Comparison of ENCODE assay signal across 25 cellular contexts in the genomic region with DNA sequence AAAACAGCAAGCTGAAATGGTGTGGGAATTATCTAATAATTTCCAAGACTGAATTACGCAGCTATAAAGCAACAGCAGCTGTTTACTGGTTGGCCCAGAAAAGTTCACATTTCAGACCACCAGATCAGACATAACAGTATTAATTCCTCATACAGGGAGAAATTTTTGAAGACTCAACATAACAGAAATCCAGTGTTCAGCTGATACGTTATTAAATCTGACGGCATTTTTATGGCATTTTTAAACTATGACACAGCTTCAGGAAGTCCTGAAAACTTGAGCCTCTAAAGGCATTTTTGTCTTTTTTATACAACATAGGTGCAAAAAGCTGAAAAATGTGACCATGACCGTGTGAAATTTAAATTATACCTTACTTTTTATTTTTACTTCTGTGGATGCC.
DNase-seq lines count a peak whose midpoint lies in the region; ATAC-seq, FAIRE-seq and TF ChIP-seq lines count a peak whose summit lies in the region.
"Had no signal": no experiment of that assay in that cellular context is flagged by ENCODE, and none has a peak within 500 bp of the region (broad histone marks: within the 10 kb centered on the region; RNA-seq: fewer than 3 reads in every experiment).

No MANE protein-coding gene starts in this region.

- peak overlapping the region; percentile 40 for H3K4me2 ChIP-seq in astrocyte (ENCODE audit: low read length)
- peak overlapping the region; percentile 79 for H3K4me2 ChIP-seq in skeletal muscle satellite cell (ENCODE audit: low read length)

- no peak overlapping the region for H2AFZ ChIP-seq in astrocyte (ENCODE audit: low read depth, low read length)

- H3K27me3 ChIP-seq in astrocyte (ENCODE audit: insufficient read depth, low read length): no peaks in the 10 kb centered on the region
- H3K27me3 ChIP-seq in skeletal muscle satellite cell (ENCODE audit: control insufficient read depth, insufficient read depth, low read length): no peaks in the 10 kb centered on the region
- H3K27me3 ChIP-seq in MG63: no peaks in the 10 kb centered on the region
- H3K27me3 ChIP-seq in thyroid gland: no peaks in the 10 kb centered on the region
- H3K27me3 ChIP-seq: cardiac muscle cell, dorsolateral prefrontal cortex had no signal

- 87 to 97% methylated on average over 4 of the region's 4 CpGs for WGBS in thyroid gland, 2 donors

- intact Hi-C loops in thyroid gland (cut with DNase I): no loop called here

- no peak for ATAC-seq in HG03097 (IDR thresholded peaks at IDR 0.05; ENCODE audit: low FRiP score, unreplicated experiment)
- ATAC-seq: natural killer cell; stimulated activated naive CD8-positive, alpha-beta T cell treated with anti-CD3 and anti-CD28 coated beads, Interleukin-15, amount 100 ng/mL, for 72 hours had no signal

- H3K9ac ChIP-seq in astrocyte (ENCODE audit: low read length) (peak overlapping the region; percentile 56), skeletal muscle satellite cell (ENCODE audit: low read depth, low read length) (peak overlapping the region; percentile 77)

- peak; percentile 29 for DNase-seq in HS-27A (ENCODE audit: low read depth)
- peak; percentile 33 for DNase-seq in astrocyte (ENCODE audit: low read depth)
- DNase-seq in iris pigment epithelial cell (ENCODE audit: low read depth): peak; percentile 80
- no peak for DNase-seq in MG63
- no peak for DNase-seq in thyroid gland
- DNase-seq: activated CD8-positive, alpha-beta memory T cell treated with anti-CD3 and anti-CD28 coated beads, Interleukin-2, amount 50 U/mL, for 48 hours; activated effector memory CD4-positive, alpha-beta T cell treated with Interleukin-2 at 50 U/mL for 16 hours; AML-193; CD8-positive, alpha-beta memory T cell; DMS79; dorsolateral prefrontal cortex; erythroblast; natural killer cell; NCI-H187; OCI-M1; SHP77; small intestine; stimulated activated CD4-positive, alpha-beta T cell treated with anti-CD3 and anti-CD28 coated beads, Interleukin-2, amount 100 ng/mL, for 48 hours; stimulated activated naive CD8-positive, alpha-beta T cell treated with anti-CD3 and anti-CD28 coated beads, Interleukin-15, amount 100 ng/mL, for 72 hours had no signal

- FAIRE-seq in astrocyte (lab: Jason Lieb, UNC): no peak
- FAIRE-seq: small intestine had no signal

- H3K36me3 ChIP-seq in astrocyte (ENCODE audit: insufficient read depth, low read length): no peaks in the 10 kb centered on the region
- H3K36me3 ChIP-seq in skeletal muscle satellite cell (ENCODE audit: insufficient read depth, low read length): no peaks in the 10 kb centered on the region
- H3K36me3 ChIP-seq in MG63: peaks cover 3% of the 10 kb centered on the region; the same call in 1 of the 2 replicates
- no peaks in the 10 kb centered on the region for H3K36me3 ChIP-seq in thyroid gland
- H3K36me3 ChIP-seq: cardiac muscle cell had no signal

- peak overlapping the region; percentile 62 for H3K27ac ChIP-seq in astrocyte (ENCODE audit: low read depth, low read length)
- H3K27ac ChIP-seq in thyroid gland: no peak overlapping the region
- H3K27ac ChIP-seq: cardiac muscle cell, HL-60 had no signal

- peak overlapping the region; percentile 18 for H3K27ac Mint-ChIP-seq in astrocyte (ENCODE audit: unreplicated experiment)
- H3K27ac Mint-ChIP-seq: CD8-positive, alpha-beta memory T cell; memory B cell; natural killer cell; stimulated activated naive CD8-positive, alpha-beta T cell treated with anti-CD3 and anti-CD28 coated beads, Interleukin-15, amount 100 ng/mL, for 72 hours; T-helper 1 cell treated with Interleukin-12 subunit alpha and Interleukin-12 subunit beta and Interleukin-4 antibody, amounts not matched to agents 30 μg/mL and 1 μg/mL, for 36 hours had no signal

- no peak overlapping the region for H3K4me3 Mint-ChIP-seq in astrocyte (ENCODE audit: unreplicated experiment)
- H3K4me3 Mint-ChIP-seq: CD8-positive, alpha-beta memory T cell; memory B cell; natural killer cell; stimulated activated naive CD8-positive, alpha-beta T cell treated with anti-CD3 and anti-CD28 coated beads, Interleukin-15, amount 100 ng/mL, for 72 hours; T-helper 1 cell treated with Interleukin-12 subunit alpha and Interleukin-12 subunit beta and Interleukin-4 antibody, amounts not matched to agents 30 μg/mL and 1 μg/mL, for 36 hours had no signal

- H3K4me1 ChIP-seq in astrocyte (ENCODE audit: insufficient read depth, low read length) (no peaks in the 10 kb centered on the region), skeletal muscle satellite cell (ENCODE audit: control insufficient read depth, insufficient read depth, low read length) (peaks cover 29% of the 10 kb centered on the region), thyroid gland (peaks cover 0 to 14% of the 10 kb centered on the region in 2 donors)

- H4K20me1 ChIP-seq in astrocyte (ENCODE audit: insufficient read depth, low read length): no peaks in the 10 kb centered on the region

- no peak for TF ChIP-seq CTCF in astrocyte (IDR thresholded peaks at IDR 0.05; ENCODE audit: insufficient read depth, low read depth, low read length)
- no peak for TF ChIP-seq CTCF in thyroid gland (IDR thresholded peaks at IDR 0.05)

- no peak for TF ChIP-seq POLR2A in thyroid gland (IDR thresholded peaks at IDR 0.05)

- H3K36me3 Mint-ChIP-seq in astrocyte (ENCODE audit: low read depth, unreplicated experiment): peaks cover 4% of the 10 kb centered on the region
- H3K36me3 Mint-ChIP-seq: natural killer cell had no signal

- no peak overlapping the region for H3K4me3 ChIP-seq in astrocyte (ENCODE audit: insufficient read depth, low read depth, low read length)
- H3K4me3 ChIP-seq in skeletal muscle satellite cell (ENCODE audit: low read length): peak overlapping the region; percentile 50
- no peak overlapping the region for H3K4me3 ChIP-seq in MG63
- no peak overlapping the region for H3K4me3 ChIP-seq in thyroid gland (replicated peaks in 1 of 3)
- H3K4me3 ChIP-seq: cardiac muscle cell, dorsolateral prefrontal cortex had no signal

- H3K9me3 ChIP-seq in astrocyte (ENCODE audit: insufficient read depth, low read depth, low read length) (no peaks in the 10 kb centered on the region), skeletal muscle satellite cell (replicated peaks; ENCODE audit: low read length) (no peaks in the 10 kb centered on the region), MG63 (no peaks in the 10 kb centered on the region), thyroid gland (no peaks in the 10 kb centered on the region)

- no peaks in the 10 kb centered on the region for H3K27me3 Mint-ChIP-seq in astrocyte (ENCODE audit: low read depth, unreplicated experiment)
- H3K27me3 Mint-ChIP-seq: memory B cell; stimulated activated naive CD8-positive, alpha-beta T cell treated with anti-CD3 and anti-CD28 coated beads, Interleukin-15, amount 100 ng/mL, for 72 hours had no signal

- H3K4me1 Mint-ChIP-seq in astrocyte (ENCODE audit: low read depth, unreplicated experiment): peaks cover 15% of the 10 kb centered on the region

- H3K79me2 ChIP-seq in astrocyte (ENCODE audit: insufficient read depth, low read length): peaks cover 74% of the 10 kb centered on the region

- no peaks in the 10 kb centered on the region for H3K9me3 Mint-ChIP-seq in astrocyte (ENCODE audit: unreplicated experiment)
- H3K9me3 Mint-ChIP-seq: memory B cell; natural killer cell; T-helper 1 cell treated with Interleukin-12 subunit alpha and Interleukin-12 subunit beta and Interleukin-4 antibody, amounts not matched to agents 30 μg/mL and 1 μg/mL, for 36 hours had no signal

Comparison
In these comparisons a context has a peak if more than half of its experiments do, and no peak if none do; other contexts are left out.
1. DNase-seq: peak in HS-27A (single experiment), astrocyte (single experiment) and iris pigment epithelial cell (single experiment); none in MG63 (single experiment) and thyroid gland (0 of 2).